In the genomic region with DNA sequence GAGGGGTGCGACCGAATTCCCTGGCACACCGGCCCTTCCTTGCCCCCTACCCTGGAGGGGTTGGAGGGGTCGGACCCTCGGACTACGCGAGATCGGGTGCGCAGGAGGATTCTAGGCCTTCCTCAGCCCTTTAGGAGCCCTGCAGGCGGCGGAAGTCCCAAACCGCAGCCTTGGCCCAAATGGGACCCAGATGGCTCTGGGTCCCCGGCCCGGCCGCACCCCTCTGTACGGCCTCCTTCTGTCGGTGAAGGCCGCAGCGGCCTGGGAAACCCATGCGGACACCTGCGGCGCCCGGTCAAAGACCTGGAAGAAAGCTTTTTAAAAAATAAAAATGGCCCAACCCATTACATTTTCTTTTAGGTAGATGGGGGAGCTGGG, we compare ENCODE assay signal across 18 cellular contexts. TPM values are rescaled to one million over a fixed set of nuclear protein-coding genes. Genes with fewer than 3 reads are reported as not detected.
A peak's percentile ranks its signal among the peaks of the same experiment; 100 is the strongest.
DNase-seq lines count a peak whose midpoint lies in the region; ATAC-seq, FAIRE-seq and TF ChIP-seq lines count a peak whose summit lies in the region.
"Had no signal": no experiment of that assay in that cellular context is flagged by ENCODE, and none has a peak within 500 bp of the region (broad histone marks: within the 10 kb centered on the region; RNA-seq: fewer than 3 reads in every experiment).

No MANE protein-coding gene starts in this region.

- H3K56ac ChIP-seq in H1 (replicated peaks; ENCODE audit: insufficient read length, low read depth, low read length), result no peak overlapping the region

- POLR2A ChIA-PET in H1 (lab: Charles Lee; ENCODE audit: partially characterized antibody), result interaction anchor here (2.1 to 2.7 kb wide), 2 partner anchors 10 to 16 kb away, joined by 7 to 13 read pairs; no protein-coding TSS in a partner anchor

- no peak overlapping the region for H2BK15ac ChIP-seq in H1 (ENCODE audit: low read length)

- H3K27ac Mint-ChIP-seq in neural progenitor cell, result no peak overlapping the region
- H3K27ac Mint-ChIP-seq: CD4-positive, alpha-beta memory T cell had no signal

- H2BK12ac ChIP-seq in H1 (ENCODE audit: low read depth, low read length), result 0 out of 2 replicates have a peak overlapping the region, but pooled peaks have one; percentile 50

- no peak for TF ChIP-seq POLR2A in H1 (IDR thresholded peaks at IDR 0.05; ENCODE audit: control extremely low read depth in 1 of 2, low read depth in 2 of 2, low read length in 2 of 2)

- H3K36me3 Mint-ChIP-seq in neural progenitor cell, result peaks cover under 1% of the 10 kb centered on the region
- H3K36me3 Mint-ChIP-seq in activated T-cell treated with anti-CD3 and anti-CD28 coated beads, Interleukin-2, amount 50 U/mL, for 4 hours (ENCODE audit: insufficient read depth), result no peaks in the 10 kb centered on the region
- H3K36me3 Mint-ChIP-seq: CD4-positive, alpha-beta memory T cell had no signal

- H4K91ac ChIP-seq in H1 (replicated peaks; ENCODE audit: insufficient read length, low read length), result no peak overlapping the region

- no peak for FAIRE-seq in H1 (lab: Jason Lieb, UNC)
- FAIRE-seq: A204.1 had no signal

- H3F3A ChIP-seq in neural progenitor cell (ENCODE audit: low read depth), result peaks cover 39% of the 10 kb centered on the region

- H3K9ac ChIP-seq in H1 (replicated peaks in 1 of 4; ENCODE audit: extremely low read depth in 1 of 4, low read depth in 3 of 4, low read length in 3 of 4) (no peak overlapping the region), neural progenitor cell (no peak overlapping the region)

- no peak overlapping the region for H4K5ac ChIP-seq in H1 (ENCODE audit: insufficient read length, low read depth, low read length)

- peak; percentile 74 for DNase-seq in H7
- DNase-seq in H1 (ENCODE audit: low read depth in 1 of 2, low spot score in 2 of 2), result peak in 1 of 2 experiments; percentile 70
- peak; percentile 18 for DNase-seq in neural progenitor cell (ENCODE audit: low spot score)
- no peak for DNase-seq in activated T-cell treated with anti-CD3 and anti-CD28 coated beads, Interleukin-2, amount 50 U/mL, for 4 hours
- no peak for DNase-seq in stimulated activated CD4-positive, alpha-beta T cell treated with anti-CD3 and anti-CD28 coated beads, Interleukin-2, amount 100 ng/mL, for 24 hours
- DNase-seq: BE2C; CD4-positive, alpha-beta memory T cell; DMS79; GDM1; GOT3; IMR-90; KG1 had no signal

- H3K27ac ChIP-seq in H1 (ENCODE audit: low read depth, low read length), result no peak overlapping the region
- no peak overlapping the region for H3K27ac ChIP-seq in neural progenitor cell
- H3K27ac ChIP-seq: C4-2B, HL-60 had no signal

- no peak for ATAC-seq in activated T-cell treated with anti-CD3 and anti-CD28 coated beads, Interleukin-2, amount 50 U/mL, for 4 hours
- ATAC-seq in GM18873 (IDR thresholded peaks at IDR 0.05; ENCODE audit: low FRiP score, unreplicated experiment), result no peak
- no peak for ATAC-seq in GM21825 (IDR thresholded peaks at IDR 0.05; ENCODE audit: unreplicated experiment)
- ATAC-seq: HCT116 had no signal

- no peak for TF ChIP-seq EP300 in H1 (IDR thresholded peaks at IDR 0.05; ENCODE audit: borderline replicate concordance in 1 of 2, low read depth in 2 of 2, low read length in 2 of 2)

- peaks cover 2% of the 10 kb centered on the region; the same call in 1 of the 2 replicates for H3K23me2 ChIP-seq in H1 (ENCODE audit: low read depth, low read length)

- H3K4me2 ChIP-seq in H1 (ENCODE audit: insufficient read depth in 1 of 2, low read depth in 2 of 2, low read length in 2 of 2) (peak overlapping the region; percentile 63 to 68), neural progenitor cell (peak overlapping the region; percentile 99)

- no peak overlapping the region; the same call in 1 of the 2 replicates for H3K4me3 ChIP-seq in H7 (ENCODE audit: insufficient read depth, low read depth, low read length)
- H3K4me3 ChIP-seq in H1 (ENCODE audit: extremely low read depth in 1 of 4, insufficient read depth in 2 of 4, low read depth in 3 of 4, low read length in 4 of 4), result peak overlapping the region in 3 of 4 experiments; percentile 1 to 53 (median 23); a peak in 4 of 8 replicates
- peak overlapping the region; percentile 34 for H3K4me3 ChIP-seq in neural progenitor cell

- CTCF ChIA-PET in H1 (lab: Charles Lee; ENCODE audit: partially characterized antibody), result interaction anchor here (0.6 to 13.8 kb wide), 10 partner anchors 10 to 398 kb away, joined by 3 to 212 read pairs (median 10); no protein-coding TSS in a partner anchor

- H4K20me1 ChIP-seq in H1 (replicated peaks in 1 of 2; ENCODE audit: control insufficient read depth in 1 of 2, insufficient read depth in 2 of 2, low read length in 2 of 2) (peaks cover 8% of the 10 kb centered on the region in 2 experiments), neural progenitor cell (ENCODE audit: low read depth) (peaks cover 47% of the 10 kb centered on the region)

- TF ChIP-seq CTCF in H1 (IDR thresholded peaks at IDR 0.05; ENCODE audit: control extremely low read depth in 1 of 3, insufficient read depth in 1 of 3, low read depth in 1 of 3, low read length in 3 of 3) (no peak), neural progenitor cell (IDR thresholded peaks at IDR 0.05) (no peak)

- H3K36me3 ChIP-seq in H7 (replicated peaks; ENCODE audit: control insufficient read depth, insufficient read depth, low read length), result no peaks in the 10 kb centered on the region
- peaks cover 0 to 13% (median 1%) of the 10 kb centered on the region in 4 experiments; a peak in 3 of 8 replicates for H3K36me3 ChIP-seq in H1 (ENCODE audit: control insufficient read depth in 2 of 4, insufficient read depth in 4 of 4, low read length in 3 of 4)
- H3K36me3 ChIP-seq in neural progenitor cell, result no peaks in the 10 kb centered on the region
- H3K36me3 ChIP-seq: BE2C had no signal

- WGBS in H1 (ENCODE audit: extremely low coverage in 1 of 2, insufficient coverage in 1 of 2, insufficient read length in 1 of 2, insufficient replicate concordance in 2 of 2, low coverage in 1 of 2, low lambda C conversion rate in 2 of 2, missing lambda C conversion rate in 1 of 2), 2 experiments, result 2% methylated on average over 18 of the region's 23 CpGs; no CpG with 5 or more reads in 1 of the 2 experiments

- no peak overlapping the region for H2BK20ac ChIP-seq in H1 (ENCODE audit: low read length)

- H2AFZ ChIP-seq in H1 (ENCODE audit: low read length), result no peak overlapping the region
- no peak overlapping the region for H2AFZ ChIP-seq in neural progenitor cell (replicated peaks)

- H3K9me3 ChIP-seq in H1 (ENCODE audit: insufficient read depth in 2 of 2, low read depth in 1 of 2, low read length in 1 of 2), result peaks cover 7% of the 10 kb centered on the region in 2 experiments; a peak in 3 of 4 replicates
- H3K9me3 ChIP-seq in neural progenitor cell (ENCODE audit: low read depth), result peaks cover 7% of the 10 kb centered on the region
- H3K9me3 ChIP-seq: BE2C had no signal

- H3K4me3 Mint-ChIP-seq in neural progenitor cell, result peak overlapping the region; percentile 10
- H3K4me3 Mint-ChIP-seq in activated T-cell treated with anti-CD3 and anti-CD28 coated beads, Interleukin-2, amount 50 U/mL, for 4 hours, result no peak overlapping the region
- H3K4me3 Mint-ChIP-seq: CD4-positive, alpha-beta memory T cell had no signal

- TF ChIP-seq RAD21 in H1 (IDR thresholded peaks at IDR 0.05 in 1 of 2, conservative IDR thresholded peaks at IDR 0.05 in 1 of 2; ENCODE audit: low read depth in 2 of 2, low read length in 2 of 2), result no peak

- H3K4me1 Mint-ChIP-seq in neural progenitor cell, result peaks cover 36% of the 10 kb centered on the region
- H3K4me1 Mint-ChIP-seq in activated T-cell treated with anti-CD3 and anti-CD28 coated beads, Interleukin-2, amount 50 U/mL, for 4 hours (ENCODE audit: low read depth), result peaks cover 7% of the 10 kb centered on the region

- H2BK5ac ChIP-seq in H1 (ENCODE audit: low read depth, low read length), result no peak overlapping the region; the same call in 1 of the 2 replicates

- H3K4me1 ChIP-seq in H1 (replicated peaks in 1 of 4; ENCODE audit: control insufficient read depth in 3 of 4, insufficient read depth in 4 of 4, low read length in 3 of 4) (peaks cover 3 to 24% (median 13%) of the 10 kb centered on the region in 4 experiments), neural progenitor cell (peaks cover 28% of the 10 kb centered on the region)
- H3K4me1 ChIP-seq: BE2C had no signal

- H3K79me2 ChIP-seq in H1 (ENCODE audit: control insufficient read depth in 1 of 2, insufficient read depth in 2 of 2, low read length in 2 of 2), result no peaks in the 10 kb centered on the region
- H3K79me2 ChIP-seq in neural progenitor cell (ENCODE audit: low read depth), result no peaks in the 10 kb centered on the region

- no peak overlapping the region for H3K18ac ChIP-seq in H1 (ENCODE audit: extremely low read depth, low read length)

- no peak overlapping the region for H2AK5ac ChIP-seq in H1 (ENCODE audit: low read depth, low read length)

- peaks cover 9% of the 10 kb centered on the region for H3K9me3 Mint-ChIP-seq in neural progenitor cell
- H3K9me3 Mint-ChIP-seq in activated T-cell treated with anti-CD3 and anti-CD28 coated beads, Interleukin-2, amount 50 U/mL, for 4 hours, result no peaks in the 10 kb centered on the region

- no peak overlapping the region for H3K14ac ChIP-seq in H1 (ENCODE audit: insufficient read length)

- no peak overlapping the region for H3K4ac ChIP-seq in H1 (replicated peaks; ENCODE audit: insufficient read length, low read depth, low read length)

- no peak overlapping the region; the same call in 1 of the 2 replicates for H4K8ac ChIP-seq in H1 (ENCODE audit: extremely low read depth, insufficient read depth, low read length)

- H3K79me1 ChIP-seq in H1 (ENCODE audit: low read depth, low read length), result no peaks in the 10 kb centered on the region

- H3K27me3 ChIP-seq in H7 (ENCODE audit: control insufficient read depth, insufficient read depth, low read length), result peaks cover 94% of the 10 kb centered on the region
- H3K27me3 ChIP-seq in H1 (replicated peaks in 1 of 4; ENCODE audit: control insufficient read depth in 3 of 4, extremely low read depth in 1 of 4, insufficient read depth in 3 of 4, low read length in 3 of 4), result peaks cover 92 to 99% (median 96%) of the 10 kb centered on the region in 4 experiments
- H3K27me3 ChIP-seq in neural progenitor cell, result peaks cover 100% of the 10 kb centered on the region

- H2BK120ac ChIP-seq in H1 (replicated peaks; ENCODE audit: low read depth, low read length), result no peak overlapping the region

- H3K27me3 Mint-ChIP-seq in neural progenitor cell (ENCODE audit: insufficient read depth, low read depth), result peaks cover 65% of the 10 kb centered on the region
- peaks cover 62% of the 10 kb centered on the region for H3K27me3 Mint-ChIP-seq in activated T-cell treated with anti-CD3 and anti-CD28 coated beads, Interleukin-2, amount 50 U/mL, for 4 hours (ENCODE audit: low read depth)

- no peak overlapping the region for H3K23ac ChIP-seq in H1 (ENCODE audit: insufficient read length)

RNA-seq across cellular contexts. Expression of a gene that starts 2.4 kb away (rescaled TPM):
- 0.62 and 0.81 TPM in 2 replicates for total RNA-seq in H7 (2014; rRNA removed; shearing (Covaris generic))
- not detected in 2 replicates for total RNA-seq in H1 (2021; fragmentation: NEBNext Ultra II Directional; extraction: Animal tissue kit (Norgen Biotek cat#: 25700))
- 0.09 TPM in 1 of 2 replicates, not detected in the other for polyA plus RNA-seq in H1 (2011; rRNA removed)
- not detected for polyA plus RNA-seq in H1 (2011; cell fraction: cytosol; rRNA removed)
- polyA plus RNA-seq in H1 (2011; cell fraction: nucleus; rRNA removed), result not detected
- not detected in 4 replicates for polyA plus RNA-seq in H1 (2012, experiment 1 of 2)
- polyA plus RNA-seq in H1 (2012, experiment 2 of 2), result not detected
- 0.02 TPM for polyA plus RNA-seq in H1 (2013, experiment 1 of 2)
- not detected for polyA plus RNA-seq in H1 (2013, experiment 2 of 2)
- not detected in 2 replicates for polyA minus RNA-seq in H1 (2011; rRNA and poly(A)+ RNA removed)
- polyA minus RNA-seq in H1 (2011; cell fraction: cytosol; rRNA and poly(A)+ RNA removed), result not detected
- polyA minus RNA-seq in H1 (2011; cell fraction: nucleus; rRNA and poly(A)+ RNA removed), result not detected
- total RNA-seq in neural progenitor cell (ENCODE audit: low replicate concordance), result 0.25 TPM in 1 of 2 replicates, not detected in the other
- total RNA-seq in activated T-cell treated with anti-CD3 and anti-CD28 coated beads, Interleukin-2, amount 50 U/mL, for 4 hours, result not detected
- total RNA-seq: CD4-positive, alpha-beta memory T cell; IMR-90 had no signal
- polyA plus RNA-seq: CD4-positive, alpha-beta memory T cell; IMR-90 had no signal

RNA-seq across cellular contexts. Expression of a gene that starts 56.8 kb away (rescaled TPM):
- total RNA-seq in H7 (2014; rRNA removed; shearing (Covaris generic)), result not detected in 2 replicates
- not detected in 2 replicates for total RNA-seq in H1 (2021; fragmentation: NEBNext Ultra II Directional; extraction: Animal tissue kit (Norgen Biotek cat#: 25700))
- not detected in 2 replicates for polyA plus RNA-seq in H1 (2011; rRNA removed)
- not detected for polyA plus RNA-seq in H1 (2011; cell fraction: cytosol; rRNA removed)
- not detected for polyA plus RNA-seq in H1 (2011; cell fraction: nucleus; rRNA removed)
- polyA plus RNA-seq in H1 (2012, experiment 1 of 2), result not detected in 4 replicates
- polyA plus RNA-seq in H1 (2012, experiment 2 of 2), result not detected
- not detected for polyA plus RNA-seq in H1 (2013, experiment 1 of 2)
- polyA plus RNA-seq in H1 (2013, experiment 2 of 2), result not detected
- polyA minus RNA-seq in H1 (2011; rRNA and poly(A)+ RNA removed), result not detected in 2 replicates
- polyA minus RNA-seq in H1 (2011; cell fraction: cytosol; rRNA and poly(A)+ RNA removed), result not detected
- not detected for polyA minus RNA-seq in H1 (2011; cell fraction: nucleus; rRNA and poly(A)+ RNA removed)
- not detected in 2 replicates for total RNA-seq in neural progenitor cell (ENCODE audit: low replicate concordance)
- not detected for total RNA-seq in activated T-cell treated with anti-CD3 and anti-CD28 coated beads, Interleukin-2, amount 50 U/mL, for 4 hours
- total RNA-seq: CD4-positive, alpha-beta memory T cell; IMR-90 had no signal
- polyA plus RNA-seq: CD4-positive, alpha-beta memory T cell; IMR-90 had no signal

Comparison
In these comparisons a context has a peak if more than half of its experiments do, and no peak if none do; other contexts are left out.
1. DNase-seq: peak in H7 (single experiment) and neural progenitor cell (single experiment); none in activated T-cell treated with anti-CD3 and anti-CD28 coated beads, Interleukin-2, amount 50 U/mL, for 4 hours (single experiment) and stimulated activated CD4-positive, alpha-beta T cell treated with anti-CD3 and anti-CD28 coated beads, Interleukin-2, amount 100 ng/mL, for 24 hours (0 of 2).